In the genomic region with DNA sequence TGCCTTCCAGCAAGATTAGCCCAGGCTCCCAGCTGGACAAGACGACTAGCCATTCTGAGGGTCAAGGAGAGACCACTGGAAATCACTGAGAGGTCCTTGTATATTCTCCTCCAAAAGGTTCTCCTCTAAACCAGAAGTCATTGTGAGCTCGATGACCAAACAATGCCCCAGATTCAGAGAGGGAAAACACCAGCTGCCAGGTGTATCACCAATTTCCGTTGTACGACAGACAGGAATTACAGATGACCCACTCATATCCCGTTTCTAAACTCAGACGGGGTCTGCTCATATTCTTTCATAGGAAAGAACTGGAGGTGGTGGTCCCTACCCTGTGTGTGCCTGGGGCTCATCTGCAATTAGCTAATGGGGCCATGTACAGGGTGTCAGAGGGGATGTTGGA, we compare ENCODE assay signal across 22 cellular contexts.
A peak's percentile ranks its signal among the peaks of the same experiment; 100 is the strongest.
DNase-seq lines count a peak whose midpoint lies in the region; ATAC-seq and TF ChIP-seq lines count a peak whose summit lies in the region.
"Had no signal": no experiment of that assay in that cellular context is flagged by ENCODE, and none has a peak within 500 bp of the region (broad histone marks: within the 10 kb centered on the region; RNA-seq: fewer than 3 reads in every experiment).

No MANE protein-coding gene starts in this region.

- no peak for TF ChIP-seq CTCF in RWPE2 (IDR thresholded peaks at IDR 0.05; ENCODE audit: poor library complexity, severe bottlenecking)

- peak overlapping the region; percentile 70 for H3K27ac ChIP-seq in RWPE2 (ENCODE audit: poor library complexity, severe bottlenecking)
- H3K27ac ChIP-seq in layer of hippocampus (ENCODE audit: low read depth, low read length): peak overlapping the region; percentile 18
- peak overlapping the region; percentile 53 for H3K27ac ChIP-seq in substantia nigra (ENCODE audit: low read depth, low read length, poor library complexity, severe bottlenecking)
- H3K27ac ChIP-seq: neural progenitor cell, PC-9, SJCRH30 had no signal

- ATAC-seq in RWPE2 (ENCODE audit: low read depth): no peak
- ATAC-seq: activated CD4-positive, alpha-beta T cell treated with anti-CD3 and anti-CD28 coated beads for 36 hours; effector memory CD8-positive, alpha-beta T cell had no signal

- no peak overlapping the region for H3K4me3 ChIP-seq in RWPE2 (ENCODE audit: severe bottlenecking)
- H3K4me3 ChIP-seq: esophagus muscularis mucosa, HAP-1, neural progenitor cell, PC-9, SJCRH30 had no signal

- H3K4me1 ChIP-seq in RWPE2 (ENCODE audit: insufficient read depth, poor library complexity, severe bottlenecking): peaks cover 22% of the 10 kb centered on the region
- H3K4me1 ChIP-seq: HAP-1, SJCRH30 had no signal

- no peaks in the 10 kb centered on the region for H3K9me3 ChIP-seq in RWPE2 (ENCODE audit: severe bottlenecking)
- H3K9me3 ChIP-seq: esophagus muscularis mucosa, gastroesophageal sphincter, HAP-1, SJCRH30 had no signal

- H3K36me3 ChIP-seq in RWPE2 (ENCODE audit: low read depth): no peaks in the 10 kb centered on the region
- H3K36me3 ChIP-seq: neural progenitor cell, SJCRH30 had no signal

- DNase-seq in DMS53 treated with DMSO at 0.1 percent for 48 hours (lab: John Stamatoyannopoulos, UW; ENCODE audit: unreplicated experiment): peak; percentile 6
- no peak for DNase-seq in RWPE2 (ENCODE audit: low spot score)
- DNase-seq in substantia nigra (lab: John Stamatoyannopoulos, UW): no peak
- no peak for DNase-seq in HCEC 1CT
- no peak for DNase-seq in NCI-H1105 (lab: John Stamatoyannopoulos, UW)
- no peak for DNase-seq in NCI-H2029 treated with DMSO at 0.1 percent for 48 hours (lab: John Stamatoyannopoulos, UW)
- DNase-seq: activated CD4-positive, alpha-beta T cell treated with anti-CD3 and anti-CD28 coated beads for 36 hours; activated gamma-delta T cell treated with Interleukin-2 at 50 U/mL for 16 hours; CD4-positive, alpha-beta T cell; effector memory CD8-positive, alpha-beta T cell; IMR-90; NCI-H1092; NCI-H1930; NCI-H446; SJCRH30; T-helper 1 cell had no signal

- H3K27me3 ChIP-seq in RWPE2 (ENCODE audit: insufficient read depth, poor library complexity, severe bottlenecking) (no peaks in the 10 kb centered on the region), layer of hippocampus (ENCODE audit: control insufficient read depth, insufficient read depth, low read length) (no peaks in the 10 kb centered on the region)
- H3K27me3 ChIP-seq: esophagus muscularis mucosa, gastroesophageal sphincter, neural progenitor cell, SJCRH30 had no signal

Comparison
In these comparisons a context has a peak if more than half of its experiments do, and no peak if none do; other contexts are left out.
1. H3K27ac ChIP-seq: peak in every context shown above with its lines; median percentile 70 in RWPE2; 53 in substantia nigra; 18 in layer of hippocampus.